ENCODE assay signal across 8 cellular contexts in genomic region chr11:848988-849824, GRCh38. TPM values are rescaled to one million over a fixed set of nuclear protein-coding genes. Genes with fewer than 3 reads are reported as not detected.
DNase-seq lines count a peak whose midpoint lies in the region; ATAC-seq and TF ChIP-seq lines count a peak whose summit lies in the region.

No MANE protein-coding gene starts in this region.

- DNase-seq in stimulated activated CD4-positive, alpha-beta T cell treated with anti-CD3 and anti-CD28 coated beads, Interleukin-2, amount 100 ng/mL, for 4 hours (ENCODE audit: low read depth): peak; percentile 29
- no peak for DNase-seq in stimulated activated CD4-positive, alpha-beta T cell treated with anti-CD3 and anti-CD28 coated beads, Interleukin-1b, Interleukin-23, amount 100 ng/mL, for 48 hours
- DNase-seq in WERI-Rb-1: peak; percentile 63
- DNase-seq in HUDEP-2 (lab: John Stamatoyannopoulos, UW; ENCODE audit: unreplicated experiment in 76 of 76): no peak
- no peak for DNase-seq in Ammon's horn (ENCODE audit: low spot score)

- H3K27ac Mint-ChIP-seq in stimulated activated memory B cell treated with anti-CD40 and anti-IgM and Interleukin-4, amounts not matched to agents 10 μg/mL and 1 μg/mL and 100 μg/mL, for 72 hours: no peak overlapping the region

- no peak for ATAC-seq in gastroesophageal sphincter
- ATAC-seq in stimulated activated memory B cell treated with anti-CD40 and anti-IgM and Interleukin-4, amounts not matched to agents 10 μg/mL and 1 μg/mL and 100 μg/mL, for 72 hours: no peak
- ATAC-seq in HG03135 (IDR thresholded peaks at IDR 0.05; ENCODE audit: unreplicated experiment): no peak

- H3K4me1 Mint-ChIP-seq in stimulated activated memory B cell treated with anti-CD40 and anti-IgM and Interleukin-4, amounts not matched to agents 10 μg/mL and 1 μg/mL and 100 μg/mL, for 72 hours: peaks cover 19% of the 10 kb centered on the region

- 10% methylated on average over 4 of the region's 75 CpGs; no CpG with 5 or more reads in 1 of the 2 donors for WGBS in gastroesophageal sphincter (ENCODE audit: low coverage in 1 of 2), 2 donors

- no peaks in the 10 kb centered on the region for H3K36me3 Mint-ChIP-seq in stimulated activated memory B cell treated with anti-CD40 and anti-IgM and Interleukin-4, amounts not matched to agents 10 μg/mL and 1 μg/mL and 100 μg/mL, for 72 hours

- H3K9me3 ChIP-seq in WERI-Rb-1 (ENCODE audit: severe bottlenecking) (no peaks in the 10 kb centered on the region), gastroesophageal sphincter (no peaks in the 10 kb centered on the region)

- H3K4me3 ChIP-seq in WERI-Rb-1 (ENCODE audit: low read depth, low read length) (peak overlapping the region; percentile 52), gastroesophageal sphincter (peak overlapping the region; percentile 17 to 52)

- H3K4me1 ChIP-seq in gastroesophageal sphincter: peaks cover 0 to 99% (median 45%) of the 10 kb centered on the region in 3 donors

- TF ChIP-seq CTCF in WERI-Rb-1 (IDR thresholded peaks at IDR 0.05; ENCODE audit: low read depth, low read length): no peak
- TF ChIP-seq CTCF in gastroesophageal sphincter (IDR thresholded peaks at IDR 0.05): no peak

- H3K27ac ChIP-seq in WERI-Rb-1: peak overlapping the region; percentile 7; the same call in 1 of the 2 replicates
- peak overlapping the region in 1 of 4 donors; percentile 61 for H3K27ac ChIP-seq in gastroesophageal sphincter

- TF ChIP-seq EP300 in gastroesophageal sphincter (IDR thresholded peaks at IDR 0.05): no peak

- no peaks in the 10 kb centered on the region for H3K36me3 ChIP-seq in WERI-Rb-1
- peaks cover 0 to 41% of the 10 kb centered on the region in 2 donors for H3K36me3 ChIP-seq in gastroesophageal sphincter

- peak overlapping the region; percentile 78 for H3K4me3 Mint-ChIP-seq in stimulated activated memory B cell treated with anti-CD40 and anti-IgM and Interleukin-4, amounts not matched to agents 10 μg/mL and 1 μg/mL and 100 μg/mL, for 72 hours

- H3K9me3 Mint-ChIP-seq in stimulated activated memory B cell treated with anti-CD40 and anti-IgM and Interleukin-4, amounts not matched to agents 10 μg/mL and 1 μg/mL and 100 μg/mL, for 72 hours: no peaks in the 10 kb centered on the region

- no peaks in the 10 kb centered on the region for H3K27me3 ChIP-seq in WERI-Rb-1 (ENCODE audit: insufficient read depth, low read depth, severe bottlenecking)
- H3K27me3 ChIP-seq in gastroesophageal sphincter: peaks cover 16% of the 10 kb centered on the region

- peaks cover 56% of the 10 kb centered on the region for H3K27me3 Mint-ChIP-seq in stimulated activated memory B cell treated with anti-CD40 and anti-IgM and Interleukin-4, amounts not matched to agents 10 μg/mL and 1 μg/mL and 100 μg/mL, for 72 hours

- no peak for TF ChIP-seq POLR2A in gastroesophageal sphincter (IDR thresholded peaks at IDR 0.05)

RNA-seq across cellular contexts. Expression of gene TSPAN4, which starts 6.6 kb away (rescaled TPM):
- 100 to 1,000 TPM in 3 of 4 donors, 10 to 100 TPM in 1; 66.5 to 115 (median 112) TPM for total RNA-seq in gastroesophageal sphincter

RNA-seq across cellular contexts. Expression of gene POLR2L, which starts 6.9 kb away (rescaled TPM):
- total RNA-seq in gastroesophageal sphincter: 10 to 100 TPM; 65.5 to 86.0 (median 71.8) TPM

RNA-seq across cellular contexts. Expression of gene CD151, which starts 16.5 kb away (rescaled TPM):
- total RNA-seq in gastroesophageal sphincter: 100 to 1,000 TPM; 277 to 794 (median 465) TPM

RNA-seq across cellular contexts. Expression of gene CRACR2B, which starts 21.5 kb away (rescaled TPM):
- 10 to 100 TPM in 1 of 4 donors, 1 to 10 TPM in 3; 4.1 to 10.3 (median 6.4) TPM for total RNA-seq in gastroesophageal sphincter

RNA-seq across cellular contexts. Expression of gene PNPLA2, which starts 30.5 kb away (rescaled TPM):
- 10 to 100 TPM; 39.7 to 79.4 (median 58.9) TPM for total RNA-seq in gastroesophageal sphincter

Comparison
In these comparisons a context has a peak if more than half of its experiments do, and no peak if none do; other contexts are left out.
1. DNase-seq: peak in stimulated activated CD4-positive, alpha-beta T cell treated with anti-CD3 and anti-CD28 coated beads, Interleukin-2, amount 100 ng/mL, for 4 hours (single experiment) and WERI-Rb-1 (single experiment); none in stimulated activated CD4-positive, alpha-beta T cell treated with anti-CD3 and anti-CD28 coated beads, Interleukin-1b, Interleukin-23, amount 100 ng/mL, for 48 hours (single experiment), HUDEP-2 (0 of 76) and Ammon's horn (single experiment).